9 cellular contexts compared by ENCODE assay signal in genomic region chr1:171645553-171646336, GRCh38. TPM values are rescaled to one million over a fixed set of nuclear protein-coding genes. Genes with fewer than 3 reads are reported as not detected.
A peak's percentile ranks its signal among the peaks of the same experiment; 100 is the strongest.
DNase-seq lines count a peak whose midpoint lies in the region; ATAC-seq and TF ChIP-seq lines count a peak whose summit lies in the region.
"Had no signal": no experiment of that assay in that cellular context is flagged by ENCODE, and none has a peak within 500 bp of the region (broad histone marks: within the 10 kb centered on the region; RNA-seq: fewer than 3 reads in every experiment).

No MANE protein-coding gene starts in this region.

- WGBS in adrenal gland, 4 donors, result 34 to 39% (median 36%) methylated on average over 8 of the region's 8 CpGs
- WGBS in heart left ventricle, 4 donors, result 17 to 23% (median 20%) methylated on average over 7 to 8 of the region's 8 CpGs
- WGBS in prostate gland, result 18% methylated on average over 8 of the region's 8 CpGs

- TF ChIP-seq CTCF in adrenal gland (IDR thresholded peaks at IDR 0.05), result no peak
- no peak for TF ChIP-seq CTCF in heart left ventricle (IDR thresholded peaks at IDR 0.05)
- peak in 1 of 4 experiments; percentile 14 for TF ChIP-seq CTCF in prostate gland (IDR thresholded peaks at IDR 0.05)

- H3K4me3 ChIP-seq in adrenal gland (no peak overlapping the region), heart left ventricle (peak overlapping the region in 2 of 12 donors; percentile 5 to 18), prostate gland (no peak overlapping the region)
- H3K4me3 ChIP-seq: skin epidermis had no signal

- H3K27ac ChIP-seq in adrenal gland (peak overlapping the region in 4 of 5 donors; percentile 33 to 78 (median 57)), heart left ventricle (peak overlapping the region; percentile 35 to 90 (median 79)), prostate gland (peak overlapping the region; percentile 78 to 80)

- H3K4me1 ChIP-seq in adrenal gland (replicated peaks in 1 of 2) (peaks cover 12 to 13% of the 10 kb centered on the region in 2 donors), heart left ventricle (peaks cover 0 to 27% (median 12%) of the 10 kb centered on the region in 12 donors), prostate gland (replicated peaks) (peaks cover 13% of the 10 kb centered on the region)

- H3K27me3 ChIP-seq in adrenal gland, result no peaks in the 10 kb centered on the region
- no peaks in the 10 kb centered on the region for H3K27me3 ChIP-seq in heart left ventricle
- no peaks in the 10 kb centered on the region for H3K27me3 ChIP-seq in prostate gland (replicated peaks; ENCODE audit: insufficient read depth)

- DNase-seq in G401 (ENCODE audit: low spot score) (peak; percentile 99), adrenal gland (peak; percentile 41 to 89 (median 73)), heart left ventricle (peak; percentile 69 to 88 (median 85)), prostate gland (ENCODE audit: low spot score) (peak; percentile 82), NCI-H1436 (lab: John Stamatoyannopoulos, UW) (no peak), GDM1 (lab: John Stamatoyannopoulos, UW) (no peak)
- no peak for DNase-seq in activated effector memory CD4-positive, alpha-beta T cell treated with anti-CD3 and anti-CD28 coated beads, Interleukin-2, amount 50 U/mL, for 16 hours

- H3K36me3 ChIP-seq in adrenal gland (replicated peaks in 1 of 2) (no peaks in the 10 kb centered on the region), heart left ventricle (no peaks in the 10 kb centered on the region), prostate gland (no peaks in the 10 kb centered on the region)

- H3K9me3 ChIP-seq in adrenal gland (replicated peaks in 1 of 3) (no peaks in the 10 kb centered on the region), heart left ventricle (no peaks in the 10 kb centered on the region), prostate gland (no peaks in the 10 kb centered on the region)

- in situ Hi-C loops in G401 (cut with HindIII; ENCODE audit: low sequenced_read_pairs), result no loop called here

- ATAC-seq in heart left ventricle (peak; percentile 94 to 96 (median 96)), GM21786 (IDR thresholded peaks at IDR 0.05; ENCODE audit: unreplicated experiment) (no peak)

- TF ChIP-seq POLR2A in adrenal gland (IDR thresholded peaks at IDR 0.05), result no peak
- TF ChIP-seq POLR2A in heart left ventricle (IDR thresholded peaks at IDR 0.05), result no peak
- TF ChIP-seq POLR2A in prostate gland (IDR thresholded peaks at IDR 0.05), result no peak

- intact Hi-C loops in adrenal gland (cut with DNase I) (loop anchor here (10.0 kb wide), 2 partner anchors 69 to 339 kb away; no protein-coding TSS in a partner anchor), heart left ventricle (cut with DNase I) (loop anchor here (1.0 to 10.0 kb wide), 14 partner anchors 70 to 342 kb away; partner anchors contain the start of genes METTL13 (in 4 of the 10) and VAMP4 (in 1 of the 10)), prostate gland (cut with DNase I) (loop anchor here (1.0 to 2.0 kb wide), 2 partner anchors 71 to 135 kb away; partner anchors contain the start of gene METTL13)

RNA-seq across cellular contexts. Expression of gene MYOC, which starts 6.7 kb away (rescaled TPM):
- 84.2 and 106 TPM in 2 replicates for total RNA-seq in G401 (2014; rRNA removed; shearing (Covaris generic))
- total RNA-seq in adrenal gland, result 1 to 10 TPM in 5 of 8 donors, under 1 TPM in 1, not detected in 2; 0.55 to 2.1 (median 1.6) TPM
- 1 to 10 TPM in 1 of 3 donors, under 1 TPM in 2; 0.32 to 1.2 (median 0.95) TPM for polyA plus RNA-seq in adrenal gland
- 10 to 100 TPM in 1 of 9 donors, 1 to 10 TPM in 6, under 1 TPM in 2; 0.49 to 12.4 (median 2.6) TPM for total RNA-seq in heart left ventricle
- 1 to 10 TPM in 1 of 2 donors, under 1 TPM in 1; 0.69 to 2.3 TPM for polyA plus RNA-seq in heart left ventricle
- total RNA-seq in prostate gland, result 1 to 10 TPM; 3.7 to 5.7 TPM

RNA-seq across cellular contexts. Expression of gene MYOCOS, which starts 23.7 kb away (rescaled TPM):
- total RNA-seq in G401 (2014; rRNA removed; shearing (Covaris generic)), result not detected in 2 replicates
- not detected for total RNA-seq in adrenal gland
- not detected for polyA plus RNA-seq in adrenal gland
- not detected for total RNA-seq in heart left ventricle
- not detected for polyA plus RNA-seq in heart left ventricle
- not detected for total RNA-seq in prostate gland

Comparison
In these comparisons a context has a peak if more than half of its experiments do, and no peak if none do; other contexts are left out.
1. DNase-seq: peak in G401 (single experiment), adrenal gland (7 of 7), heart left ventricle (5 of 5) and prostate gland (single experiment); none in NCI-H1436 (single experiment), GDM1 (single experiment) and activated effector memory CD4-positive, alpha-beta T cell treated with anti-CD3 and anti-CD28 coated beads, Interleukin-2, amount 50 U/mL, for 16 hours (single experiment).
2. Peak in every context shown above with its lines, with median percentiles within 50 percentile points of each other: H3K27ac ChIP-seq.